In the genomic region with DNA sequence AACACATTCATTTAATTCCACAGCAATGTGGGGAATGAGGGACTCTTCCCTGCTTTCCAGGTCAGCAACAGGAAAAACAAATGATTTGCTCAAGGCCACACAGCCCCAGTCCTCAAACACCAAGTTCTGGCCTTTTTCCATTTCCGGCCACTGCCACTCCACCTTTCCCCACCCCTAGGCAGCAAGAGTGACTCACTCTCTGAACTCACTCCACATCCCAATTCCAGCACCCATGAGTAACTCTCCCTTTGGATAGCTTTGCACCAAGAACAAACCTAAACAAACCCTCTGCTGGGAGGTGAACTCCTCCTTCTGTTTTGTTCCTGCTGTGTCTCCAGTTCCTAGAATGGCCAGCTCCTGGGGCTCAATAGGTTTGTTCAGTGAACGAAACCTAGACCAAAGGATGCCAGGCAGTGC, we compare ENCODE assay signal across 10 cellular contexts. TPM values are rescaled to one million over a fixed set of nuclear protein-coding genes. Genes with fewer than 3 reads are reported as not detected.
A peak's percentile ranks its signal among the peaks of the same experiment; 100 is the strongest.
DNase-seq lines count a peak whose midpoint lies in the region; ATAC-seq and TF ChIP-seq lines count a peak whose summit lies in the region.
"Had no signal": no experiment of that assay in that cellular context is flagged by ENCODE, and none has a peak within 500 bp of the region (broad histone marks: within the 10 kb centered on the region; RNA-seq: fewer than 3 reads in every experiment).

No MANE protein-coding gene starts in this region.

- H3K27me3 ChIP-seq in GM23338 (ENCODE audit: insufficient read depth) (no peaks in the 10 kb centered on the region), hepatocyte (no peaks in the 10 kb centered on the region)

- H3K79me2 ChIP-seq in GM23338 (replicated peaks; ENCODE audit: insufficient read depth), result no peaks in the 10 kb centered on the region
- no peaks in the 10 kb centered on the region for H3K79me2 ChIP-seq in hepatocyte

- H3K4me3 ChIP-seq in GM23338 (no peak overlapping the region), hepatocyte (no peak overlapping the region)

- POLR2A ChIA-PET in activated B cell treated with CpG ODN at 0.5 μM for 24 hours (lab: Charles Lee), result no interaction called here

- H3K9me2 ChIP-seq in GM23338 (ENCODE audit: insufficient read depth) (no peaks in the 10 kb centered on the region), hepatocyte (replicated peaks; ENCODE audit: insufficient read depth) (no peaks in the 10 kb centered on the region)

- WGBS in hepatocyte (ENCODE audit: low lambda C conversion rate, missing lambda C conversion rate), result 74% methylated on average over 2 of the region's 2 CpGs

- H3K4me2 ChIP-seq in GM23338 (peak overlapping the region; percentile 2; the same call in 1 of the 2 replicates), hepatocyte (no peak overlapping the region)

- peaks cover 26% of the 10 kb centered on the region for H3K27me3 Mint-ChIP-seq in GM23338 (ENCODE audit: insufficient read depth, low read depth, poor library complexity)
- H3K27me3 Mint-ChIP-seq in activated B cell treated with CpG ODN at 0.5 μM for 24 hours, result peaks cover 48% of the 10 kb centered on the region

- H4K20me1 ChIP-seq in GM23338 (replicated peaks; ENCODE audit: insufficient read depth) (no peaks in the 10 kb centered on the region), hepatocyte (ENCODE audit: insufficient read depth, poor library complexity, severe bottlenecking) (no peaks in the 10 kb centered on the region)

- H3K27ac ChIP-seq in GM23338 (ENCODE audit: low read depth), result no peak overlapping the region
- peak overlapping the region; percentile 50 for H3K27ac ChIP-seq in hepatocyte

- H2AFZ ChIP-seq in GM23338 (peak overlapping the region; percentile 21; the same call in 1 of the 2 replicates), hepatocyte (no peak overlapping the region)

- peaks cover 44% of the 10 kb centered on the region for H3K4me1 Mint-ChIP-seq in GM23338
- peaks cover 6% of the 10 kb centered on the region for H3K4me1 Mint-ChIP-seq in activated B cell treated with CpG ODN at 0.5 μM for 24 hours

- no peaks in the 10 kb centered on the region for H3K9me3 ChIP-seq in hepatocyte (ENCODE audit: low read depth)

- ATAC-seq in GM23338 (no peak), activated B cell treated with CpG ODN at 0.5 μM for 24 hours (ENCODE audit: low read depth) (no peak)

- H3K36me3 ChIP-seq in GM23338 (ENCODE audit: insufficient read depth) (no peaks in the 10 kb centered on the region), hepatocyte (replicated peaks; ENCODE audit: insufficient read depth, low read depth) (no peaks in the 10 kb centered on the region)

- no peak overlapping the region for H3K27ac Mint-ChIP-seq in GM23338
- no peak overlapping the region for H3K27ac Mint-ChIP-seq in activated B cell treated with CpG ODN at 0.5 μM for 24 hours

- intact Hi-C loops in activated B cell treated with CpG ODN at 0.5 μM for 24 hours (cut with micrococcal nuclease), result no loop called here

- H3K36me3 Mint-ChIP-seq in GM23338 (ENCODE audit: low read depth), result no peaks in the 10 kb centered on the region; the same call in 2 of the 3 replicates
- no peaks in the 10 kb centered on the region for H3K36me3 Mint-ChIP-seq in activated B cell treated with CpG ODN at 0.5 μM for 24 hours (ENCODE audit: low read depth)

- DNase-seq in GM23338 (ENCODE audit: low spot score) (no peak), activated B cell treated with CpG ODN at 0.5 μM for 24 hours (no peak), hepatocyte (ENCODE audit: low spot score) (peak; percentile 73), smooth muscle cell of the brain vasculature (ENCODE audit: low read depth, low spot score) (peak; percentile 63), NCI-H1105 (lab: John Stamatoyannopoulos, UW) (no peak), SKM-1 treated with dmso at 0.1 percent for 144 hours (lab: John Stamatoyannopoulos, UW; ENCODE audit: unreplicated experiment) (no peak), NCI-H1436 (lab: John Stamatoyannopoulos, UW) (no peak)
- no peak for DNase-seq in activated CD4-positive, alpha-beta T cell treated with anti-CD3 and anti-CD28 coated beads, Interleukin-2, amount 50 U/mL, for 48 hours
- DNase-seq: activated effector memory CD4-positive, alpha-beta T cell treated with Interleukin-2 at 50 U/mL for 16 hours; NCI-H2029 had no signal

- no peak overlapping the region; the same call in 2 of the 3 replicates for H3K4me3 Mint-ChIP-seq in GM23338
- peak overlapping the region; percentile 28 for H3K4me3 Mint-ChIP-seq in activated B cell treated with CpG ODN at 0.5 μM for 24 hours

- CTCF ChIA-PET in activated B cell treated with CpG ODN at 0.5 μM for 24 hours (lab: Charles Lee), result interaction anchor here (1.9 to 4.7 kb wide), 2 partner anchors 85 to 292 kb away, joined by 8 to 50 read pairs; no protein-coding TSS in a partner anchor

- peaks cover 30% of the 10 kb centered on the region for H3K4me1 ChIP-seq in GM23338 (ENCODE audit: insufficient read depth)
- H3K4me1 ChIP-seq in hepatocyte (ENCODE audit: insufficient read depth), result peaks cover 20% of the 10 kb centered on the region

- H3K9me3 Mint-ChIP-seq in GM23338 (no peaks in the 10 kb centered on the region), activated B cell treated with CpG ODN at 0.5 μM for 24 hours (no peaks in the 10 kb centered on the region)

- no peak for TF ChIP-seq CTCF in GM23338 (conservative IDR thresholded peaks at IDR 0.05; ENCODE audit: low read depth in 2 of 2)
- no peak for TF ChIP-seq CTCF in activated B cell treated with CpG ODN at 0.5 μM for 24 hours (IDR thresholded peaks at IDR 0.05)
- TF ChIP-seq CTCF in hepatocyte (IDR thresholded peaks at IDR 0.05; ENCODE audit: poor library complexity), result no peak

- H3F3A ChIP-seq in GM23338 (replicated peaks; ENCODE audit: low read depth), result 0 out of 2 replicates have a peak, but pooled peaks cover 7% of the 10 kb centered on the region

TF ChIP-seq in GM23338, 12 proteins besides CTCF, POLR2A, EP300 and RAD21 (continues in another document):
- TF ChIP-seq ZNF114 (CRISPR knock-in tag; IDR thresholded peaks at IDR 0.05), result no peak
- TF ChIP-seq, protein P1, sequence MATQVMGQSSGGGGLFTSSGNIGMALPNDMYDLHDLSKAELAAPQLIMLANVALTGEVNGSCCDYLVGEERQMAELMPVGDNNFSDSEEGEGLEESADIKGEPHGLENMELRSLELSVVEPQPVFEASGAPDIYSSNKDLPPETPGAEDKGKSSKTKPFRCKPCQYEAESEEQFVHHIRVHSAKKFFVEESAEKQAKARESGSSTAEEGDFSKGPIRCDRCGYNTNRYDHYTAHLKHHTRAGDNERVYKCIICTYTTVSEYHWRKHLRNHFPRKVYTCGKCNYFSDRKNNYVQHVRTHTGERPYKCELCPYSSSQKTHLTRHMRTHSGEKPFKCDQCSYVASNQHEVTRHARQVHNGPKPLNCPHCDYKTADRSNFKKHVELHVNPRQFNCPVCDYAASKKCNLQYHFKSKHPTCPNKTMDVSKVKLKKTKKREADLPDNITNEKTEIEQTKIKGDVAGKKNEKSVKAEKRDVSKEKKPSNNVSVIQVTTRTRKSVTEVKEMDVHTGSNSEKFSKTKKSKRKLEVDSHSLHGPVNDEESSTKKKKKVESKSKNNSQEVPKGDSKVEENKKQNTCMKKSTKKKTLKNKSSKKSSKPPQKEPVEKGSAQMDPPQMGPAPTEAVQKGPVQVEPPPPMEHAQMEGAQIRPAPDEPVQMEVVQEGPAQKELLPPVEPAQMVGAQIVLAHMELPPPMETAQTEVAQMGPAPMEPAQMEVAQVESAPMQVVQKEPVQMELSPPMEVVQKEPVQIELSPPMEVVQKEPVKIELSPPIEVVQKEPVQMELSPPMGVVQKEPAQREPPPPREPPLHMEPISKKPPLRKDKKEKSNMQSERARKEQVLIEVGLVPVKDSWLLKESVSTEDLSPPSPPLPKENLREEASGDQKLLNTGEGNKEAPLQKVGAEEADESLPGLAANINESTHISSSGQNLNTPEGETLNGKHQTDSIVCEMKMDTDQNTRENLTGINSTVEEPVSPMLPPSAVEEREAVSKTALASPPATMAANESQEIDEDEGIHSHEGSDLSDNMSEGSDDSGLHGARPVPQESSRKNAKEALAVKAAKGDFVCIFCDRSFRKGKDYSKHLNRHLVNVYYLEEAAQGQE (IDR thresholded peaks at IDR 0.05; ENCODE audit: unreplicated experiment), result no peak
- TF ChIP-seq POLR2AphosphoS5 (IDR thresholded peaks at IDR 0.05; ENCODE audit: low read depth), result no peak
- TF ChIP-seq, protein P2, sequence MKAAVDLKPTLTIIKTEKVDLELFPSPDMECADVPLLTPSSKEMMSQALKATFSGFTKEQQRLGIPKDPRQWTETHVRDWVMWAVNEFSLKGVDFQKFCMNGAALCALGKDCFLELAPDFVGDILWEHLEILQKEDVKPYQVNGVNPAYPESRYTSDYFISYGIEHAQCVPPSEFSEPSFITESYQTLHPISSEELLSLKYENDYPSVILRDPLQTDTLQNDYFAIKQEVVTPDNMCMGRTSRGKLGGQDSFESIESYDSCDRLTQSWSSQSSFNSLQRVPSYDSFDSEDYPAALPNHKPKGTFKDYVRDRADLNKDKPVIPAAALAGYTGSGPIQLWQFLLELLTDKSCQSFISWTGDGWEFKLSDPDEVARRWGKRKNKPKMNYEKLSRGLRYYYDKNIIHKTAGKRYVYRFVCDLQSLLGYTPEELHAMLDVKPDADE (IDR thresholded peaks at IDR 0.05), result no peak
- no peak for TF ChIP-seq STAT1 (IDR thresholded peaks at IDR 0.05; ENCODE audit: unreplicated experiment)
- no peak for TF ChIP-seq NANOG (IDR thresholded peaks at IDR 0.05; ENCODE audit: borderline replicate concordance)
- no peak for TF ChIP-seq EZH2phosphoT487 (IDR thresholded peaks at IDR 0.05; ENCODE audit: unreplicated experiment)

RNA-seq across cellular contexts. Expression of a gene that starts 30.4 kb away (rescaled TPM):
- total RNA-seq in GM23338 (2014; rRNA removed; shearing (Covaris generic)), result 21.3 and 174 TPM in 2 replicates
- polyA plus RNA-seq in GM23338 (2016; fragmentation: Nextera tagmentation; extraction: Ambion mirVana) (15.7 and 18.0 TPM in 2 replicates), hepatocyte (43.6 and 52.2 TPM in 2 replicates)
- total RNA-seq in activated B cell treated with CpG ODN at 0.5 μM for 24 hours (not detected in 2 replicates), hepatocyte (36.3 and 85.7 TPM in 2 replicates)

Comparison
In these comparisons a context has a peak if more than half of its experiments do, and no peak if none do; other contexts are left out.
1. DNase-seq: peak in hepatocyte (single experiment) and smooth muscle cell of the brain vasculature (single experiment); none in GM23338 (single experiment), activated B cell treated with CpG ODN at 0.5 μM for 24 hours (single experiment), NCI-H1105 (single experiment), SKM-1 treated with dmso at 0.1 percent for 144 hours (single experiment), activated CD4-positive, alpha-beta T cell treated with anti-CD3 and anti-CD28 coated beads, Interleukin-2, amount 50 U/mL, for 48 hours (0 of 2) and NCI-H1436 (single experiment).
2. RNA of a gene that starts 30.4 kb away (total RNA-seq): 36.3 to 85.7 TPM in hepatocyte and 21.3 to 174 TPM in GM23338; not detected in activated B cell treated with CpG ODN at 0.5 μM for 24 hours; every median in the first group is over 10 times any median in the second.